In genomic region chr3:123890991-123891390, GRCh38 we compare ENCODE assay signal across 3 cellular contexts. TPM values are rescaled to one million over a fixed set of nuclear protein-coding genes. Genes with fewer than 3 reads are reported as not detected.
"Had no signal": no experiment of that assay in that cellular context is flagged by ENCODE, and none has a peak within 500 bp of the region (broad histone marks: within the 10 kb centered on the region; RNA-seq: fewer than 3 reads in every experiment).

No MANE protein-coding gene starts in this region.

RNA-seq across cellular contexts. Expression of gene MYLK, which starts 6.9 kb away (rescaled TPM):
- total RNA-seq: activated B cell treated with CpG ODN at 0.5 μM for 24 hours; activated CD8-positive, alpha-beta memory T cell treated with anti-CD3 and anti-CD28 coated beads for 36 hours; activated CD8-positive, alpha-beta T cell treated with anti-CD3 and anti-CD28 coated beads, Interleukin-2, amount 10 ng/mL, durations not matched to agents 7 days and 5 days had no signal
